Comparison of ENCODE assay signal across 10 cellular contexts in genomic region chr1:211589782-211590721, GRCh38. TPM values are rescaled to one million over a fixed set of nuclear protein-coding genes. Genes with fewer than 3 reads are reported as not detected.
DNase-seq lines count a peak whose midpoint lies in the region; TF ChIP-seq lines count a peak whose summit lies in the region.
"Had no signal": no experiment of that assay in that cellular context is flagged by ENCODE, and none has a peak within 500 bp of the region (broad histone marks: within the 10 kb centered on the region; RNA-seq: fewer than 3 reads in every experiment).

No MANE protein-coding gene starts in this region.

- DNase-seq in Ammon's horn (ENCODE audit: low spot score) (peak; percentile 64), OCI-M1 (lab: John Stamatoyannopoulos, UW) (peak; percentile 94), fibroblast of pulmonary artery (ENCODE audit: low read depth) (peak; percentile 91), nephron progenitor cell (no peak), SW 1271 (lab: John Stamatoyannopoulos, UW) (no peak), neural progenitor cell (ENCODE audit: low spot score) (no peak), RKO (ENCODE audit: low spot score) (no peak), NCI-H128 (lab: John Stamatoyannopoulos, UW; ENCODE audit: unreplicated experiment) (no peak)
- DNase-seq: NCI-H187 treated with DMSO at 0.1 percent for 48 hours had no signal

- no peaks in the 10 kb centered on the region for H3K9me3 Mint-ChIP-seq in nephron progenitor cell
- H3K9me3 Mint-ChIP-seq in neural progenitor cell, result no peaks in the 10 kb centered on the region
- H3K9me3 Mint-ChIP-seq: activated naive CD4-positive, alpha-beta T cell treated with anti-CD3 and anti-CD28 coated beads, Interleukin-2, amount 50 U/mL, for 24 hours had no signal

- H3K36me3 Mint-ChIP-seq in nephron progenitor cell (ENCODE audit: low read depth) (no peaks in the 10 kb centered on the region), neural progenitor cell (no peaks in the 10 kb centered on the region)

- no peaks in the 10 kb centered on the region for H3K79me2 ChIP-seq in neural progenitor cell (ENCODE audit: low read depth)

- H3K27me3 Mint-ChIP-seq in nephron progenitor cell (ENCODE audit: low read depth, poor library complexity), result no peaks in the 10 kb centered on the region
- peaks cover 4% of the 10 kb centered on the region for H3K27me3 Mint-ChIP-seq in neural progenitor cell (ENCODE audit: insufficient read depth, low read depth)

- H3K9ac ChIP-seq in neural progenitor cell, result no peak overlapping the region

- H3K4me1 ChIP-seq in neural progenitor cell, result no peaks in the 10 kb centered on the region

- H3K4me1 Mint-ChIP-seq in nephron progenitor cell (peaks cover 9% of the 10 kb centered on the region), neural progenitor cell (peaks cover 12% of the 10 kb centered on the region)
- H3K4me1 Mint-ChIP-seq: activated naive CD4-positive, alpha-beta T cell treated with anti-CD3 and anti-CD28 coated beads, Interleukin-2, amount 50 U/mL, for 24 hours had no signal

- no peaks in the 10 kb centered on the region for H4K20me1 ChIP-seq in neural progenitor cell (ENCODE audit: low read depth)

- H3K4me3 Mint-ChIP-seq in nephron progenitor cell (no peak overlapping the region), neural progenitor cell (no peak overlapping the region)
- H3K4me3 Mint-ChIP-seq: activated naive CD4-positive, alpha-beta T cell treated with anti-CD3 and anti-CD28 coated beads, Interleukin-2, amount 50 U/mL, for 24 hours had no signal

- no peaks in the 10 kb centered on the region for H3K9me3 ChIP-seq in neural progenitor cell (ENCODE audit: low read depth)

- H3K27me3 ChIP-seq in neural progenitor cell, result no peaks in the 10 kb centered on the region

- H3K27ac ChIP-seq in neural progenitor cell, result no peak overlapping the region

- no peak overlapping the region for H2AFZ ChIP-seq in neural progenitor cell (replicated peaks)

- H3F3A ChIP-seq in neural progenitor cell (ENCODE audit: low read depth), result no peaks in the 10 kb centered on the region

- H3K36me3 ChIP-seq in neural progenitor cell, result no peaks in the 10 kb centered on the region

- H3K4me3 ChIP-seq in fibroblast of pulmonary artery (replicated peaks; ENCODE audit: low read depth, low read length) (no peak overlapping the region), neural progenitor cell (no peak overlapping the region)

- TF ChIP-seq CTCF in fibroblast of pulmonary artery (IDR thresholded peaks at IDR 0.05; ENCODE audit: low read length, missing control alignments) (no peak), nephron progenitor cell (IDR thresholded peaks at IDR 0.05) (no peak), neural progenitor cell (IDR thresholded peaks at IDR 0.05) (no peak)

- H3K27ac Mint-ChIP-seq in nephron progenitor cell, result peak overlapping the region; percentile 5
- H3K27ac Mint-ChIP-seq in neural progenitor cell, result no peak overlapping the region
- H3K27ac Mint-ChIP-seq: activated naive CD4-positive, alpha-beta T cell treated with anti-CD3 and anti-CD28 coated beads, Interleukin-2, amount 50 U/mL, for 24 hours had no signal

- no peak overlapping the region for H3K4me2 ChIP-seq in neural progenitor cell

RNA-seq across cellular contexts. Expression of gene SLC30A1, which starts 11.1 kb away (rescaled TPM):
- total RNA-seq in neural progenitor cell (ENCODE audit: low replicate concordance), result 4.8 and 7.1 TPM in 2 replicates

Comparison
In these comparisons a context has a peak if more than half of its experiments do, and no peak if none do; other contexts are left out.
1. DNase-seq: peak in Ammon's horn (single experiment), OCI-M1 (single experiment) and fibroblast of pulmonary artery (single experiment); none in nephron progenitor cell (single experiment), SW 1271 (0 of 2), neural progenitor cell (single experiment), RKO (single experiment) and NCI-H128 (single experiment).